In the genomic region with DNA sequence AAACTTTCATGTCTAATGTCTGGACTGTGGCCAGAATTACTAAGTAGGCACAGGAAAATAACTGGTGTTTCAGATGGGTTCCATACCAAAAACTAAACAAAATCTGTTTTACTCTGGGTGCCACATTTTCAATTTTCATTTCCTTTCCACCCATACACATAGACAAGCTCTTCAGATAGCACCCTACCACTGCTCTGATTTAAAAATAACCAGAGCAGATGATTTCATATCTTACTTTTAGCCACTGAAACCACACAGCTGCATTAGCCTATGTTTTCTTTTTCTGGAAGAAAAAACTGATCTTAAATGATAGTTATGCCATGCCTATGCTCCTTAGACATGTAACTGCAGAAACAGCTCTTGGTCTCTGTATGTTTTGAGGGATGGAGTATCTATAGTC, we compare ENCODE assay signal across 16 cellular contexts.
DNase-seq lines count a peak whose midpoint lies in the region; ATAC-seq and TF ChIP-seq lines count a peak whose summit lies in the region.
"Had no signal": no experiment of that assay in that cellular context is flagged by ENCODE, and none has a peak within 500 bp of the region (broad histone marks: within the 10 kb centered on the region; RNA-seq: fewer than 3 reads in every experiment).

No MANE protein-coding gene starts in this region.

- H3K27ac ChIP-seq in KMS-11, result peak overlapping the region; percentile 62
- no peak overlapping the region for H3K27ac ChIP-seq in CD8-positive, alpha-beta T cell (ENCODE audit: low read depth, low read length)
- H3K27ac ChIP-seq in left lung, result no peak overlapping the region
- no peak overlapping the region for H3K27ac ChIP-seq in esophagus squamous epithelium

- peaks cover 2% of the 10 kb centered on the region for H3K9me3 Mint-ChIP-seq in CD8-positive, alpha-beta T cell

- H3K36me3 ChIP-seq in KMS-11 (ENCODE audit: insufficient read depth) (no peaks in the 10 kb centered on the region), left lung (no peaks in the 10 kb centered on the region), esophagus squamous epithelium (no peaks in the 10 kb centered on the region)
- H3K36me3 ChIP-seq in CD8-positive, alpha-beta T cell (ENCODE audit: insufficient read depth, low read length), result no peaks in the 10 kb centered on the region

- intact Hi-C loops in CD8-positive, alpha-beta T cell (cut with DNase I, micrococcal nuclease), result no loop called here
- intact Hi-C loops in left lung (cut with DNase I) (no loop called here), esophagus squamous epithelium (cut with DNase I) (no loop called here)

- H3K4me1 Mint-ChIP-seq in CD8-positive, alpha-beta T cell (ENCODE audit: low read depth), result no peaks in the 10 kb centered on the region
- H3K4me1 Mint-ChIP-seq: naive B cell had no signal

- H3K27ac Mint-ChIP-seq in CD8-positive, alpha-beta T cell, result no peak overlapping the region
- H3K27ac Mint-ChIP-seq: activated naive CD8-positive, alpha-beta T cell; naive B cell had no signal

- ATAC-seq in GM18511 (IDR thresholded peaks at IDR 0.05; ENCODE audit: unreplicated experiment), result peak; percentile 90
- peak; percentile 94 for ATAC-seq in GM21515 (IDR thresholded peaks at IDR 0.05; ENCODE audit: unreplicated experiment)
- peak; percentile 68 for ATAC-seq in HG03045 (IDR thresholded peaks at IDR 0.05; ENCODE audit: unreplicated experiment)
- ATAC-seq in CD8-positive, alpha-beta T cell, result no peak
- no peak for ATAC-seq in left lung
- ATAC-seq: right cardiac atrium, SK-N-SH treated with all-trans-retinoic acid at 6 μM for 48 hours had no signal

- no peaks in the 10 kb centered on the region for H3K79me2 ChIP-seq in KMS-11 (ENCODE audit: insufficient read depth, low read depth)

- H3K4me3 ChIP-seq in KMS-11 (IDR thresholded peaks at IDR 0.05; ENCODE audit: insufficient read depth, low read depth, low read length), result no peak overlapping the region
- H3K4me3 ChIP-seq in CD8-positive, alpha-beta T cell (ENCODE audit: low read depth, low read length), result no peak overlapping the region
- H3K4me3 ChIP-seq in left lung, result no peak overlapping the region
- H3K4me3 ChIP-seq in esophagus squamous epithelium, result no peak overlapping the region

- H4K20me1 ChIP-seq in KMS-11 (ENCODE audit: insufficient read depth), result no peaks in the 10 kb centered on the region

- H2AFZ ChIP-seq in KMS-11 (ENCODE audit: low read depth), result peak overlapping the region; percentile 12; the same call in 1 of the 2 replicates

- no peak overlapping the region; the same call in 1 of the 2 replicates for H3K9ac ChIP-seq in KMS-11

- H3K4me2 ChIP-seq in KMS-11, result peak overlapping the region; percentile 50

- CTCF ChIA-PET in CD8-positive, alpha-beta T cell (lab: Charles Lee), result no interaction called here

- no peaks in the 10 kb centered on the region for H3K27me3 ChIP-seq in KMS-11 (ENCODE audit: insufficient read depth, low read depth)
- H3K27me3 ChIP-seq in CD8-positive, alpha-beta T cell (ENCODE audit: insufficient read depth, low read length), result no peaks in the 10 kb centered on the region
- H3K27me3 ChIP-seq in left lung, result no peaks in the 10 kb centered on the region
- no peaks in the 10 kb centered on the region for H3K27me3 ChIP-seq in esophagus squamous epithelium

- H3K27me3 Mint-ChIP-seq in CD8-positive, alpha-beta T cell (ENCODE audit: low read depth), result no peaks in the 10 kb centered on the region
- H3K27me3 Mint-ChIP-seq: activated naive CD8-positive, alpha-beta T cell; naive B cell had no signal

- H3K4me1 ChIP-seq in KMS-11 (ENCODE audit: low read depth, poor library complexity, severe bottlenecking) (peaks cover 39% of the 10 kb centered on the region), left lung (no peaks in the 10 kb centered on the region), esophagus squamous epithelium (no peaks in the 10 kb centered on the region)
- H3K4me1 ChIP-seq in CD8-positive, alpha-beta T cell (ENCODE audit: insufficient read depth, low read length), result no peaks in the 10 kb centered on the region

- no peak for TF ChIP-seq POLR2A in esophagus squamous epithelium (IDR thresholded peaks at IDR 0.05)

- H3K36me3 Mint-ChIP-seq in CD8-positive, alpha-beta T cell, result no peaks in the 10 kb centered on the region
- H3K36me3 Mint-ChIP-seq: activated naive CD8-positive, alpha-beta T cell; naive B cell had no signal

- no peak overlapping the region for H3K4me3 Mint-ChIP-seq in CD8-positive, alpha-beta T cell
- H3K4me3 Mint-ChIP-seq: activated naive CD8-positive, alpha-beta T cell; naive B cell had no signal

- H3K9me3 ChIP-seq in CD8-positive, alpha-beta T cell (ENCODE audit: low read length), result no peaks in the 10 kb centered on the region
- H3K9me3 ChIP-seq in left lung (no peaks in the 10 kb centered on the region), esophagus squamous epithelium (no peaks in the 10 kb centered on the region)

- no peak for DNase-seq in CD8-positive, alpha-beta T cell
- DNase-seq in GM03348 (ENCODE audit: low spot score), result no peak
- DNase-seq in left lung, result no peak
- no peak for DNase-seq in esophagus squamous epithelium (lab: John Stamatoyannopoulos, UW)
- DNase-seq: activated CD4-positive, CD25-positive, alpha-beta regulatory T cell; activated CD8-positive, alpha-beta memory T cell treated with anti-CD3 and anti-CD28 coated beads, Interleukin-2, amount 50 U/mL, for 48 hours; glutamatergic neuron; naive B cell; NCI-H2107; right cardiac atrium had no signal

- POLR2A ChIA-PET in CD8-positive, alpha-beta T cell (lab: Charles Lee), result no interaction called here

- TF ChIP-seq CTCF in KMS-11 (conservative IDR thresholded peaks at IDR 0.05; ENCODE audit: low read depth, low read length) (no peak), left lung (IDR thresholded peaks at IDR 0.05) (no peak), esophagus squamous epithelium (IDR thresholded peaks at IDR 0.05) (no peak)
- no peak for TF ChIP-seq CTCF in CD8-positive, alpha-beta T cell (IDR thresholded peaks at IDR 0.05)

Comparison
In these comparisons a context has a peak if more than half of its experiments do, and no peak if none do; other contexts are left out.
1. ATAC-seq: peak in GM18511 (single experiment), GM21515 (single experiment) and HG03045 (single experiment); none in CD8-positive, alpha-beta T cell (single experiment) and left lung (single experiment).